8 cellular contexts compared by ENCODE assay signal in genomic region chr9:122904466-122904822, GRCh38. TPM values are rescaled to one million over a fixed set of nuclear protein-coding genes. Genes with fewer than 3 reads are reported as not detected.
A peak's percentile ranks its signal among the peaks of the same experiment; 100 is the strongest.
DNase-seq lines count a peak whose midpoint lies in the region; ATAC-seq and TF ChIP-seq lines count a peak whose summit lies in the region.

No MANE protein-coding gene starts in this region.

- POLR2A ChIA-PET in PC-9 (lab: Charles Lee; ENCODE audit: unreplicated experiment), result interaction anchor here (0.6 to 0.9 kb wide), 2 partner anchors 36 to 39 kb away, joined by 3 to 7 read pairs; partner anchors contain the start of gene RABGAP1

- peaks cover 30% of the 10 kb centered on the region for H3F3A ChIP-seq in PC-9 (ENCODE audit: insufficient read depth, low read depth)

- peaks cover 55% of the 10 kb centered on the region for H3K79me2 ChIP-seq in PC-9 (ENCODE audit: low read depth)

- peak; percentile 9 for ATAC-seq in GM18870 (IDR thresholded peaks at IDR 0.05; ENCODE audit: unreplicated experiment)
- ATAC-seq in HG03103 (IDR thresholded peaks at IDR 0.05; ENCODE audit: low read depth, unreplicated experiment), result peak; percentile 26

- H3K4me2 ChIP-seq in PC-9, result peak overlapping the region; percentile 95

- peak overlapping the region; percentile 90 for H3K27ac ChIP-seq in C4-2B
- H3K27ac ChIP-seq in PC-9, result peak overlapping the region; percentile 80
- H3K27ac ChIP-seq in brain microvascular endothelial cell, result peak overlapping the region; percentile 94

- TSS peak; percentile 67 for BruUV-seq in PC-9 (replicated peaks; lab: Mats Ljungman, UMichigan)

- peaks cover 13% of the 10 kb centered on the region; the same call in 1 of the 2 replicates for H4K20me1 ChIP-seq in PC-9 (ENCODE audit: insufficient read depth)

- peaks cover 19% of the 10 kb centered on the region for H3K4me1 ChIP-seq in PC-9 (replicated peaks; ENCODE audit: insufficient read depth)

- in situ Hi-C loops in brain microvascular endothelial cell (cut with HindIII; ENCODE audit: low pct_ligation_motif_present, low sequenced_read_pairs), result no loop called here

- H3K36me3 ChIP-seq in PC-9 (ENCODE audit: low read depth) (peaks cover 5% of the 10 kb centered on the region; the same call in 1 of the 2 replicates), brain microvascular endothelial cell (replicated peaks) (no peaks in the 10 kb centered on the region)

- H3K4me3 ChIP-seq in PC-9 (peak overlapping the region; percentile 100), brain microvascular endothelial cell (ENCODE audit: low read depth, low read length) (peak overlapping the region; percentile 65)

- peak overlapping the region; percentile 89 for H2AFZ ChIP-seq in PC-9

- H3K9me2 ChIP-seq in PC-9 (ENCODE audit: insufficient read depth), result no peaks in the 10 kb centered on the region

- DNase-seq in PC-9 (peak; percentile 49 to 58), brain microvascular endothelial cell (peak; percentile 22), inferior parietal cortex (ENCODE audit: extremely low spot score) (peak; percentile 30), MV-4-11 (lab: John Stamatoyannopoulos, UW) (no peak)
- peak in 2 of 3 donors; percentile 8 to 16 for DNase-seq in stimulated activated CD4-positive, alpha-beta T cell treated with anti-CD3 and anti-CD28 coated beads, Interleukin-12 subunit alpha, Interleukin-12 subunit beta, amount 100 ng/mL, for 48 hours (ENCODE audit: low read depth in 2 of 3, low spot score in 1 of 3)

- CTCF ChIA-PET in PC-9 (lab: Charles Lee), result no interaction called here

- TF ChIP-seq CTCF in C4-2B (conservative IDR thresholded peaks at IDR 0.05), result no peak
- no peak for TF ChIP-seq CTCF in PC-9 (conservative IDR thresholded peaks at IDR 0.05)
- no peak for TF ChIP-seq CTCF in brain microvascular endothelial cell (IDR thresholded peaks at IDR 0.05; ENCODE audit: low read depth, low read length, missing control alignments)

- no peaks in the 10 kb centered on the region for H3K9me3 ChIP-seq in PC-9 (ENCODE audit: insufficient read depth, low read depth)

- H3K27me3 ChIP-seq in PC-9 (ENCODE audit: insufficient read depth, low read depth) (no peaks in the 10 kb centered on the region), brain microvascular endothelial cell (replicated peaks) (no peaks in the 10 kb centered on the region)

- intact Hi-C loops in PC-9 (cut with micrococcal nuclease; ENCODE audit: unreplicated experiment), result no loop called here

RNA-seq across cellular contexts. Expression of gene RC3H2, which starts 0.7 kb away (rescaled TPM):
- 58.8 and 59.3 TPM in 2 replicates for total RNA-seq in PC-9 (2021)

RNA-seq across cellular contexts. Expression of gene ZBTB6, which starts 8.7 kb away (rescaled TPM):
- total RNA-seq in PC-9 (2021), result 7.7 and 8.7 TPM in 2 replicates

RNA-seq across cellular contexts. Expression of gene ZBTB26, which starts 26.9 kb away (rescaled TPM):
- total RNA-seq in PC-9 (2021), result 10.2 and 12.2 TPM in 2 replicates

RNA-seq across cellular contexts. Expression of gene RABGAP1, which starts 36.4 kb away (rescaled TPM):
- 95.8 and 103 TPM in 2 replicates for total RNA-seq in PC-9 (2021)
